Comparison of ENCODE assay signal across 1 cellular context in the genomic region with DNA sequence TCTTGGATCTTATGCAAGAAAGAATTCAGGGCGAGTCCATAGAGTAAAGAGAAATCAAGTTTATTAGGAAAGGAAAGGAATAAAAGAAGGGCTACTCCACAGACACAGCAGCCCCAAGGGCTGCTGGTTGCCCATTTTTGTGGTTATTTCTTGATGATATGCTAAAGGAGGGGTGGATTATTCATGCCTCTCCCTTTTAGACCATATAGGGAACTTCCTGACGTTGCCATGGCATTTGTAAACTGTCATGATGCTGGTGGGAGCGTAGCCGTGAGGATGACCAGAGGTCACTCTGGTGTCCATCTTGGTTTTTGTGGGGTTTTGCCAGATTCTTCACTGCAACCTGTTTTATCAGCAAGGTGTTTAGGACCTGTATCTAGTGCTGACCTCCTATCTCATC.
A peak's percentile ranks its signal among the peaks of the same experiment; 100 is the strongest.
TF ChIP-seq lines count a peak whose summit lies in the region.

No MANE protein-coding gene starts in this region.

TF ChIP-seq in K562, 482 proteins besides CTCF, POLR2A, EP300 and RAD21:
- no peak for TF ChIP-seq ZNF146 (CRISPR knock-in tag; IDR thresholded peaks at IDR 0.05; ENCODE audit: unreplicated experiment)
- TF ChIP-seq RFX1 (IDR thresholded peaks at IDR 0.05) = peak; percentile 42
- peak in 1 of 2 experiments; percentile 82; a peak in 1 of 4 replicates for TF ChIP-seq SRF (CRISPR knock-in tag; IDR thresholded peaks at IDR 0.05)
